In the genomic region with DNA sequence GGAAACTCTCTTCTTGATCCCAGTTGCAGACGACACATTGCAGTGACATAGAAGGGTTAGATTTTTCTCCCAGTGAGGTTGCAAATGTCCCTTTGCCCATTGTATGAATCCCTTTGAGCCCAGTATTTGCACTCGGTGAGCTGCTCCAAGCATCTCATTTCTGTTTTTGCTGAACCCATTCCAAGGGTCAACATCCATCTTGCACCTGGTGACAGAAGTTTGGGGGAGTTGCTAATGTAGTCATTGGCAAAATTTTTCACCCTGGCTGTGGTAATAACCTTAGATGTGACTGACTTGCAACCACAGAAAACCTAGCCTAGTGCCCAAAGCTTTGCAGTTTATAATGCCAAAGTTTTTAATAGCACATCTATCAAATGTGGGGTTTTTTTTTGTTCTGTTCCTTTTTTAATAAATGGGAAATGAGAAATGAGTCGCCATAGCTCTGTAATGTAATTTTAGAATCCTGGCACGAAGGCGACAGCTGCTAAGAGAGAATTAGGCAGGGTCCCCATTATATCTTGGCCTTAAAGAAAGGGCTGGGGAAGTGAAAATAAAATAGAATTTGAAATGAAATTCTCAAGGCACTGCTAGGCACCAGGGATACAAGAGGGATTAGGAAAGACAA, we compare ENCODE assay signal across 20 cellular contexts.
"Had no signal": no experiment of that assay in that cellular context is flagged by ENCODE, and none has a peak within 500 bp of the region (broad histone marks: within the 10 kb centered on the region; RNA-seq: fewer than 3 reads in every experiment).

No MANE protein-coding gene starts in this region.

- H3K36me3 ChIP-seq: cardiac muscle cell, gastroesophageal sphincter, heart left ventricle, left ventricle myocardium inferior, sigmoid colon, transverse colon, vagina had no signal

- H3K9me3 ChIP-seq: mucosa of descending colon, sigmoid colon, transverse colon, vagina had no signal

- H3K4me3 ChIP-seq: cardiac muscle cell, gastroesophageal sphincter, heart left ventricle, left ventricle myocardium inferior, mucosa of descending colon, sigmoid colon, transverse colon, vagina had no signal

- DNase-seq: activated CD4-positive, alpha-beta T cell treated with anti-CD3 and anti-CD28 coated beads, Interleukin-2, amount 10 ng/mL, durations not matched to agents 24 days and 14 days; activated CD8-positive, alpha-beta T cell treated with anti-CD3 and anti-CD28 coated beads for 36 hours; activated effector memory CD4-positive, alpha-beta T cell treated with Interleukin-2 at 50 U/mL for 16 hours; activated naive CD4-positive, alpha-beta T cell treated with anti-CD3 and anti-CD28 coated beads, Interleukin-2, amount 10 ng/mL, durations not matched to agents 7 days and 5 days; activated naive CD8-positive, alpha-beta T cell treated with anti-CD3 and anti-CD28 coated beads, Interleukin-2, amount 50 U/mL, for 24 hours; activated T-cell treated with anti-CD3 and anti-CD28 coated beads, Interleukin-2, amount 50 U/mL, for 24 hours; effector CD8-positive, alpha-beta T cell; heart left ventricle; left ventricle myocardium inferior; mesenchymal stem cell; mucosa of descending colon; natural killer cell; nucleus accumbens; sigmoid colon; T1000; transverse colon had no signal

- H3K27me3 ChIP-seq: cardiac muscle cell, gastroesophageal sphincter, heart left ventricle, sigmoid colon, transverse colon, vagina had no signal

- H3K4me1 ChIP-seq: heart left ventricle, left ventricle myocardium inferior, sigmoid colon, transverse colon, vagina had no signal

- FAIRE-seq: astrocyte had no signal

- H3K27ac ChIP-seq: cardiac muscle cell, heart left ventricle, left ventricle myocardium inferior, sigmoid colon, transverse colon, vagina had no signal
